Comparison of ENCODE assay signal across 1 cellular context in the genomic region with DNA sequence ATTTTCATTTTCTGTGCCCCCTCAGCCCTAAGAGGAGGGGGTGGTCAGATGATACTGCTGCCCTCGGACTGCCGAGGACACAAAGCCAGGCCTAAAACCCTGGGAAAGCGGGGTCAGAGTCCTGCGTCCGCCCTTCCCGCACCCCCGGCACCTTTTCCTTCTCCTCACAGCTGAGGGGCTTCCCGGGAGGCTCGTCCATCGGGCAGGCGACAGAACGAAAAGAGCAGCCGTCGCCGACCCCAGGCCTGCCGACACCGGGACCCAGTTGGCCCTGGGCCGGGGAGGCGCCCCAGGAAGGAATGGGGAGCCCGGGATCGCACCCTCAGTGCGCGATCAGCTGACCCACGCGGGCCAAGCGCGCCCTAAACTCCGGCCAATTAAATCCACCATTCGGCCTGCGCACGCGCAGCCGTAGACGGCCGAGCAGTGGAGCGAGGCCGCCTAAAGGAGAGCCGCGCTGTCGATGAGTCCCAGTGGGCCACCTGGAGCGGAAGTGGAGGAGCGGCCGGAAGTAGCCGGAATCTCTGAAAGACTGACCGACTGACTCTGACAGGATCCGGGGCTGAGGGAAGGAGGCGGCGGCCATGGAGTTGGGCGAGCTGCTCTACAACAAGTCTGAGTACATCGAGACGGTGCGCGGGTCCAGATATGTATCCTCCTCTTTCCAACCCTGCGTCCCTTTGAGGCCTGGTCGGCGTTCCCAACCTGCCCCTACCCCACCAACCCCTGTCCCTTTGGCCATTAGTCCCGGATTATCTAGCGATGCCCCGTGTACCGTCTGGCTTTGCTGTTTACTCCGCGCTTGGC.
TF ChIP-seq lines count a peak whose summit lies in the region.

A gene (plus strand): TSS at position 508 of the 807 bp plus-strand sequence. CDS start 77 bp downstream, at position 585.
A gene (minus strand): TSS at position 352 of the 807 bp plus-strand sequence. CDS start 153 bp downstream, at position 199.

TF ChIP-seq in A549, 52 proteins besides CTCF, POLR2A, EP300 and RAD21 (continued from another document):
- TF ChIP-seq, protein P1, sequence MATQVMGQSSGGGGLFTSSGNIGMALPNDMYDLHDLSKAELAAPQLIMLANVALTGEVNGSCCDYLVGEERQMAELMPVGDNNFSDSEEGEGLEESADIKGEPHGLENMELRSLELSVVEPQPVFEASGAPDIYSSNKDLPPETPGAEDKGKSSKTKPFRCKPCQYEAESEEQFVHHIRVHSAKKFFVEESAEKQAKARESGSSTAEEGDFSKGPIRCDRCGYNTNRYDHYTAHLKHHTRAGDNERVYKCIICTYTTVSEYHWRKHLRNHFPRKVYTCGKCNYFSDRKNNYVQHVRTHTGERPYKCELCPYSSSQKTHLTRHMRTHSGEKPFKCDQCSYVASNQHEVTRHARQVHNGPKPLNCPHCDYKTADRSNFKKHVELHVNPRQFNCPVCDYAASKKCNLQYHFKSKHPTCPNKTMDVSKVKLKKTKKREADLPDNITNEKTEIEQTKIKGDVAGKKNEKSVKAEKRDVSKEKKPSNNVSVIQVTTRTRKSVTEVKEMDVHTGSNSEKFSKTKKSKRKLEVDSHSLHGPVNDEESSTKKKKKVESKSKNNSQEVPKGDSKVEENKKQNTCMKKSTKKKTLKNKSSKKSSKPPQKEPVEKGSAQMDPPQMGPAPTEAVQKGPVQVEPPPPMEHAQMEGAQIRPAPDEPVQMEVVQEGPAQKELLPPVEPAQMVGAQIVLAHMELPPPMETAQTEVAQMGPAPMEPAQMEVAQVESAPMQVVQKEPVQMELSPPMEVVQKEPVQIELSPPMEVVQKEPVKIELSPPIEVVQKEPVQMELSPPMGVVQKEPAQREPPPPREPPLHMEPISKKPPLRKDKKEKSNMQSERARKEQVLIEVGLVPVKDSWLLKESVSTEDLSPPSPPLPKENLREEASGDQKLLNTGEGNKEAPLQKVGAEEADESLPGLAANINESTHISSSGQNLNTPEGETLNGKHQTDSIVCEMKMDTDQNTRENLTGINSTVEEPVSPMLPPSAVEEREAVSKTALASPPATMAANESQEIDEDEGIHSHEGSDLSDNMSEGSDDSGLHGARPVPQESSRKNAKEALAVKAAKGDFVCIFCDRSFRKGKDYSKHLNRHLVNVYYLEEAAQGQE (IDR thresholded peaks at IDR 0.05) = no peak
- TF ChIP-seq KDM5A (IDR thresholded peaks at IDR 0.05) = peak; percentile 80
